In genomic region chr2:237673130-237673921, GRCh38 we compare ENCODE assay signal across 8 cellular contexts. TPM values are rescaled to one million over a fixed set of nuclear protein-coding genes. Genes with fewer than 3 reads are reported as not detected.
DNase-seq lines count a peak whose midpoint lies in the region; ATAC-seq and TF ChIP-seq lines count a peak whose summit lies in the region.

No MANE protein-coding gene starts in this region.

- no peaks in the 10 kb centered on the region for H3K27me3 Mint-ChIP-seq in activated CD4-positive, alpha-beta T cell treated with anti-CD3 and anti-CD28 coated beads for 36 hours

- H3K4me1 Mint-ChIP-seq in activated CD4-positive, alpha-beta T cell treated with anti-CD3 and anti-CD28 coated beads for 36 hours: peaks cover 49% of the 10 kb centered on the region

- H3K9me3 Mint-ChIP-seq in activated CD4-positive, alpha-beta T cell treated with anti-CD3 and anti-CD28 coated beads for 36 hours (ENCODE audit: low read depth): no peaks in the 10 kb centered on the region

- POLR2A ChIA-PET in activated CD4-positive, alpha-beta T cell treated with anti-CD3 and anti-CD28 coated beads for 36 hours (lab: Charles Lee): interaction anchor here (0.7 to 3.7 kb wide), 7 partner anchors 15 to 326 kb away, joined by 3 to 35 read pairs (median 8); no protein-coding TSS in a partner anchor

- peak overlapping the region; percentile 91 for H3K27ac Mint-ChIP-seq in activated CD4-positive, alpha-beta T cell treated with anti-CD3 and anti-CD28 coated beads for 36 hours

- CTCF ChIA-PET in activated CD4-positive, alpha-beta T cell treated with anti-CD3 and anti-CD28 coated beads for 36 hours (lab: Charles Lee): interaction anchor here (0.6 to 8.3 kb wide), 25 partner anchors 8 to 254 kb away, joined by 3 to 94 read pairs (median 5); no protein-coding TSS in a partner anchor

- peak overlapping the region; percentile 50 for H3K4me3 ChIP-seq in coronary artery

- intact Hi-C loops in activated CD4-positive, alpha-beta T cell treated with anti-CD3 and anti-CD28 coated beads for 36 hours (cut with DNase I, micrococcal nuclease): loop anchor here (1.0 to 5.0 kb wide), 11 partner anchors 14 to 529 kb away; partner anchors contain the start of gene ILKAP (in 1 of the 2)

- H3K4me3 Mint-ChIP-seq in activated CD4-positive, alpha-beta T cell treated with anti-CD3 and anti-CD28 coated beads for 36 hours: peak overlapping the region; percentile 74

- peak; percentile 52 for DNase-seq in Caki2 (ENCODE audit: low read depth)
- peak; percentile 77 for DNase-seq in NCI-H2227 treated with DMSO at 0.1 percent for 48 hours (lab: John Stamatoyannopoulos, UW)
- peak; percentile 96 for DNase-seq in activated CD4-positive, alpha-beta T cell treated with anti-CD3 and anti-CD28 coated beads for 36 hours
- no peak for DNase-seq in coronary artery (ENCODE audit: low spot score)
- DNase-seq in lung microvascular endothelial cell (ENCODE audit: low read depth in 2 of 2): peak; percentile 85 to 94
- DNase-seq in stimulated activated CD8-positive, alpha-beta memory T cell treated with anti-CD3 and anti-CD28 coated beads, Interleukin-12 subunit alpha, Interleukin-12 subunit beta, amount 100 ng/mL, for 24 hours (ENCODE audit: extremely low read depth): peak; percentile 72

- peak overlapping the region; percentile 93 to 96 for H3K27ac ChIP-seq in coronary artery

- no peaks in the 10 kb centered on the region for H3K36me3 Mint-ChIP-seq in activated CD4-positive, alpha-beta T cell treated with anti-CD3 and anti-CD28 coated beads for 36 hours (ENCODE audit: low read depth)

- ATAC-seq in HG02588 (IDR thresholded peaks at IDR 0.05; ENCODE audit: unreplicated experiment) (peak; percentile 31), GM18858 (IDR thresholded peaks at IDR 0.05; ENCODE audit: unreplicated experiment) (no peak)
- peak; percentile 77 for ATAC-seq in activated CD4-positive, alpha-beta T cell treated with anti-CD3 and anti-CD28 coated beads for 36 hours

- peak; percentile 39 for TF ChIP-seq CTCF in coronary artery (IDR thresholded peaks at IDR 0.05)

- in situ Hi-C loops in Caki2 (cut with HindIII; ENCODE audit: low pct_unique_long_range_greater_than_20kb, low sequenced_read_pairs): no loop called here

RNA-seq across cellular contexts. Expression of gene LRRFIP1, which starts 45.9 kb away (rescaled TPM):
- 10.9 and 14.4 TPM in 2 replicates for total RNA-seq in Caki2 (2014; rRNA removed; shearing (Covaris generic); ENCODE audit: low replicate concordance)
- total RNA-seq in activated CD4-positive, alpha-beta T cell treated with anti-CD3 and anti-CD28 coated beads for 36 hours: 100 to 1,000 TPM; 234 to 235 TPM
- total RNA-seq in lung microvascular endothelial cell: 89.3 and 96.1 TPM in 2 replicates
